1 cellular context compared by ENCODE assay signal in the genomic region with DNA sequence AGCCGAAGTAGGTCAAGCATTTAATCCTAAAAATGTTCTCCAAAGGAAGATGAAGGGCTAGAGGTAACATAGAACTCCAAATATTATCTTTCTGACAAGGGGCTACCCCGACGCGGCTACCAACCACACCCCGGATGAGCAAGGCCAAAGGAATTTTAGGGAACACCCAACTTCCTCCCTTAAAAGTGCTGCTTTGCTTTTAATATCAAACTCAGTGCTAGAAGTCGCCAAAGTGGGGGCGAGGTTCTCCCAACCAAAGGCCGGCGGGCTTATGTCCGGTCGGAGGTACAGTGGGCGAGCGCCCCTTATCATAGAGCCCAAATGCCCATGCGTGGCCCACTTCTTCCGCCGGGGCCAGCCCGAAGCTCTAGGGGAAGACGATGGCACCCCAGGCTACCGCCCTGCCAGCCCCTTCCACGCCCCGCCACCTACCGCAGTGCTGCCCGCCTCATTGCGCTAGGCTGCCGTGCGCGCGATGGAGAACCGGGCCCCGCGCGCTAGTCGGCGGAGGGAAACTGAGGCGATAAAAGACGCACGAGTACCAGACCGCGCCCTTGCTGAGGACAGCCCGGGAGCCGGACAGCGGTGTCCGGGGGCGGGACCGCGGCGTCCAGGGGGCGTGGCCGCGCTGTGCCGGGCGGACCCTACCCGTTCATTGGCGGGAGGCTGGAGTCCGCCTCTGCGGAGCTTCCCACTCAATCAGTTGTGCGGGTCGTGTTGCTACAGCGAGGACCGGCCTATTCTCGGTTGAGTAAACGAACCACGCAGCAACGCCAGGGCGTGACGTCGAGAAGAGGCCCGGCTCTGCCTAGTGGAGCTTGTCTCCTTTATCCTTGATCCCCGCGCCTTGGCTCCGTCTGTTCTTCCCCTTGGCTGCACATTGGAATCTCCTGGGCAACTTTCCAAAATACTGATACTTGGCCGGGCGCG.
TF ChIP-seq lines count a peak whose summit lies in the region.

A gene with protein sequence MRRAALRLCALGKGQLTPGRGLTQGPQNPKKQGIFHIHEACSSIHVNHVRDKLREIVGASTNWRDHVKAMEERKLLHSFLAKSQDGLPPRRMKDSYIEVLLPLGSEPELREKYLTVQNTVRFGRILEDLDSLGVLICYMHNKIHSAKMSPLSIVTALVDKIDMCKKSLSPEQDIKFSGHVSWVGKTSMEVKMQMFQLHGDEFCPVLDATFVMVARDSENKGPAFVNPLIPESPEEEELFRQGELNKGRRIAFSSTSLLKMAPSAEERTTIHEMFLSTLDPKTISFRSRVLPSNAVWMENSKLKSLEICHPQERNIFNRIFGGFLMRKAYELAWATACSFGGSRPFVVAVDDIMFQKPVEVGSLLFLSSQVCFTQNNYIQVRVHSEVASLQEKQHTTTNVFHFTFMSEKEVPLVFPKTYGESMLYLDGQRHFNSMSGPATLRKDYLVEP (minus strand): TSS at position 584 of the 930 bp plus-strand sequence. CDS start 132 bp downstream, at position 452.

TF ChIP-seq in HepG2, 621 proteins besides CTCF, POLR2A, EP300 and RAD21 (continued from another document):
- TF ChIP-seq, protein P1, sequence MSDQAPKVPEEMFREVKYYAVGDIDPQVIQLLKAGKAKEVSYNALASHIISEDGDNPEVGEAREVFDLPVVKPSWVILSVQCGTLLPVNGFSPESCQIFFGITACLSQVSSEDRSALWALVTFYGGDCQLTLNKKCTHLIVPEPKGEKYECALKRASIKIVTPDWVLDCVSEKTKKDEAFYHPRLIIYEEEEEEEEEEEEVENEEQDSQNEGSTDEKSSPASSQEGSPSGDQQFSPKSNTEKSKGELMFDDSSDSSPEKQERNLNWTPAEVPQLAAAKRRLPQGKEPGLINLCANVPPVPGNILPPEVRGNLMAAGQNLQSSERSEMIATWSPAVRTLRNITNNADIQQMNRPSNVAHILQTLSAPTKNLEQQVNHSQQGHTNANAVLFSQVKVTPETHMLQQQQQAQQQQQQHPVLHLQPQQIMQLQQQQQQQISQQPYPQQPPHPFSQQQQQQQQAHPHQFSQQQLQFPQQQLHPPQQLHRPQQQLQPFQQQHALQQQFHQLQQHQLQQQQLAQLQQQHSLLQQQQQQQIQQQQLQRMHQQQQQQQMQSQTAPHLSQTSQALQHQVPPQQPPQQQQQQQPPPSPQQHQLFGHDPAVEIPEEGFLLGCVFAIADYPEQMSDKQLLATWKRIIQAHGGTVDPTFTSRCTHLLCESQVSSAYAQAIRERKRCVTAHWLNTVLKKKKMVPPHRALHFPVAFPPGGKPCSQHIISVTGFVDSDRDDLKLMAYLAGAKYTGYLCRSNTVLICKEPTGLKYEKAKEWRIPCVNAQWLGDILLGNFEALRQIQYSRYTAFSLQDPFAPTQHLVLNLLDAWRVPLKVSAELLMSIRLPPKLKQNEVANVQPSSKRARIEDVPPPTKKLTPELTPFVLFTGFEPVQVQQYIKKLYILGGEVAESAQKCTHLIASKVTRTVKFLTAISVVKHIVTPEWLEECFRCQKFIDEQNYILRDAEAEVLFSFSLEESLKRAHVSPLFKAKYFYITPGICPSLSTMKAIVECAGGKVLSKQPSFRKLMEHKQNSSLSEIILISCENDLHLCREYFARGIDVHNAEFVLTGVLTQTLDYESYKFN (CRISPR knock-in tag; conservative IDR thresholded peaks at IDR 0.05), result 0 out of 2 replicates have a peak, but pooled peaks have one; percentile 20
- TF ChIP-seq ZNF567 (CRISPR knock-in tag; IDR thresholded peaks at IDR 0.05; ENCODE audit: borderline replicate concordance) (no peak), ZNF644 (CRISPR knock-in tag; IDR thresholded peaks at IDR 0.05; ENCODE audit: low read depth) (no peak), NFATC3 (CRISPR knock-in tag; IDR thresholded peaks at IDR 0.05) (no peak), ZFP82 (CRISPR knock-in tag; IDR thresholded peaks at IDR 0.05; ENCODE audit: borderline replicate concordance) (peak; percentile 31; the same call in 1 of the 2 replicates), KDM3A (CRISPR knock-in tag; IDR thresholded peaks at IDR 0.05; ENCODE audit: low read depth) (no peak), ZFY (CRISPR knock-in tag; IDR thresholded peaks at IDR 0.05) (peak; percentile 58), THAP11 (CRISPR knock-in tag; IDR thresholded peaks at IDR 0.05) (0 out of 2 replicates have a peak, but pooled peaks have one; percentile 28), ZBTB7A (CRISPR knock-in tag; IDR thresholded peaks at IDR 0.05) (no peak), DMAP1 (CRISPR knock-in tag; IDR thresholded peaks at IDR 0.05) (0 out of 2 replicates have a peak, but pooled peaks have one; percentile 43), FOXA1 (IDR thresholded peaks at IDR 0.05) (no peak), FOXA1 (CRISPR knock-in tag; IDR thresholded peaks at IDR 0.05) (no peak), BCL6 (CRISPR knock-in tag; IDR thresholded peaks at IDR 0.05) (0 out of 2 replicates have a peak, but pooled peaks have one; percentile 22), SAFB2 (CRISPR knock-in tag; IDR thresholded peaks at IDR 0.05; ENCODE audit: borderline replicate concordance, low read depth) (0 out of 2 replicates have a peak, but pooled peaks have one; percentile 61), ZNF235 (CRISPR knock-in tag; IDR thresholded peaks at IDR 0.05; ENCODE audit: borderline replicate concordance) (0 out of 2 replicates have a peak, but pooled peaks have one; percentile 52), BRCA1 (CRISPR knock-in tag; IDR thresholded peaks at IDR 0.05) (peak; percentile 57; the same call in 1 of the 2 replicates), RBM39 (IDR thresholded peaks at IDR 0.05; ENCODE audit: low read depth, low read length, poor library complexity, severe bottlenecking) (no peak), SP4 (CRISPR knock-in tag; IDR thresholded peaks at IDR 0.05) (peak; percentile 82), ADNP (CRISPR knock-in tag; IDR thresholded peaks at IDR 0.05) (no peak), RXRA (CRISPR knock-in tag; IDR thresholded peaks at IDR 0.05) (0 out of 2 replicates have a peak, but pooled peaks have one; percentile 7), ZNF878 (CRISPR knock-in tag; IDR thresholded peaks at IDR 0.05) (no peak), ZNF670 (CRISPR knock-in tag; IDR thresholded peaks at IDR 0.05; ENCODE audit: borderline replicate concordance) (0 out of 2 replicates have a peak, but pooled peaks have one; percentile 52), ZSCAN12 (CRISPR knock-in tag; IDR thresholded peaks at IDR 0.05) (0 out of 2 replicates have a peak, but pooled peaks have one; percentile 15)
- TF ChIP-seq, protein P2, sequence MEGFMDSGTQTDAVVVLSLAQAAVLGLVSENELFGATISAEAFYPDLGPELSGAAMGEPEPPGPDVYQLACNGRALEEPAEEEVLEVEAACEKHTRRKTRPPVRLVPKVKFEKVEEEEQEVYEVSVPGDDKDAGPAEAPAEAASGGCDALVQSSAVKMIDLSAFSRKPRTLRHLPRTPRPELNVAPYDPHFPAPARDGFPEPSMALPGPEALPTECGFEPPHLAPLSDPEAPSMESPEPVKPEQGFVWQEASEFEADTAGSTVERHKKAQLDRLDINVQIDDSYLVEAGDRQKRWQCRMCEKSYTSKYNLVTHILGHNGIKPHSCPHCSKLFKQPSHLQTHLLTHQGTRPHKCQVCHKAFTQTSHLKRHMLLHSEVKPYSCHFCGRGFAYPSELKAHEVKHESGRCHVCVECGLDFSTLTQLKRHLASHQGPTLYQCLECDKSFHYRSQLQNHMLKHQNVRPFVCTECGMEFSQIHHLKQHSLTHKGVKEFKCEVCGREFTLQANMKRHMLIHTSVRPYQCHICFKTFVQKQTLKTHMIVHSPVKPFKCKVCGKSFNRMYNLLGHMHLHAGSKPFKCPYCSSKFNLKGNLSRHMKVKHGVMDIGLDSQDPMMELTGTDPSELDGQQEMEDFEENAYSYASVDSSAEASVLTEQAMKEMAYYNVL (CRISPR knock-in tag; IDR thresholded peaks at IDR 0.05; ENCODE audit: borderline replicate concordance), result no peak
- TF ChIP-seq, protein P3, sequence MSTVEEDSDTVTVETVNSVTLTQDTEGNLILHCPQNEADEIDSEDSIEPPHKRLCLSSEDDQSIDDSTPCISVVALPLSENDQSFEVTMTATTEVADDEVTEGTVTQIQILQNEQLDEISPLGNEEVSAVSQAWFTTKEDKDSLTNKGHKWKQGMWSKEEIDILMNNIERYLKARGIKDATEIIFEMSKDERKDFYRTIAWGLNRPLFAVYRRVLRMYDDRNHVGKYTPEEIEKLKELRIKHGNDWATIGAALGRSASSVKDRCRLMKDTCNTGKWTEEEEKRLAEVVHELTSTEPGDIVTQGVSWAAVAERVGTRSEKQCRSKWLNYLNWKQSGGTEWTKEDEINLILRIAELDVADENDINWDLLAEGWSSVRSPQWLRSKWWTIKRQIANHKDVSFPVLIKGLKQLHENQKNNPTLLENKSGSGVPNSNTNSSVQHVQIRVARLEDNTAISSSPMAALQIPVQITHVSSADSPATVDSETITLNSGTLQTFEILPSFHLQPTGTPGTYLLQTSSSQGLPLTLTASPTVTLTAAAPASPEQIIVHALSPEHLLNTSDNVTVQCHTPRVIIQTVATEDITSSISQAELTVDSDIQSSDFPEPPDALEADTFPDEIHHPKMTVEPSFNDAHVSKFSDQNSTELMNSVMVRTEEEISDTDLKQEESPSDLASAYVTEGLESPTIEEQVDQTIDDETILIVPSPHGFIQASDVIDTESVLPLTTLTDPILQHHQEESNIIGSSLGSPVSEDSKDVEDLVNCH (CRISPR knock-in tag; IDR thresholded peaks at IDR 0.05), result no peak
